Comparison of ENCODE assay signal across 1 cellular context in genomic region chr9:16904655-16905054, GRCh38.
TF ChIP-seq lines count a peak whose summit lies in the region.

No MANE protein-coding gene starts in this region.

TF ChIP-seq in GM12878, 131 proteins besides CTCF, POLR2A, EP300 and RAD21 (continued from another document):
- TF ChIP-seq IRF5 (IDR thresholded peaks at IDR 0.05; ENCODE audit: borderline replicate concordance) (no peak), MAX (IDR thresholded peaks at IDR 0.05; ENCODE audit: low read depth, low read length) (no peak), MLLT1 (IDR thresholded peaks at IDR 0.05) (no peak), ZNF592 (IDR thresholded peaks at IDR 0.05) (no peak), RFX5 (IDR thresholded peaks at IDR 0.05; ENCODE audit: low read depth, low read length) (no peak)
